In genomic region chr20:50588034-50588736, GRCh38 we compare ENCODE assay signal across 1 cellular context.
TF ChIP-seq lines count a peak whose summit lies in the region.

No MANE protein-coding gene starts in this region.

TF ChIP-seq in GM12878, 131 proteins besides CTCF, POLR2A, EP300 and RAD21 (continued from another document):
- TF ChIP-seq PRDM15 (CRISPR knock-in tag; IDR thresholded peaks at IDR 0.05) (no peak), LARP7 (IDR thresholded peaks at IDR 0.05) (no peak), KDM1A (IDR thresholded peaks at IDR 0.05; ENCODE audit: borderline replicate concordance) (no peak), CUX1 (IDR thresholded peaks at IDR 0.05; ENCODE audit: insufficient replicate concordance, low read depth, low read length) (no peak), SIN3A (IDR thresholded peaks at IDR 0.05; ENCODE audit: low read depth, low read length) (no peak), SUPT20H (IDR thresholded peaks at IDR 0.05; ENCODE audit: borderline replicate concordance, control insufficient read depth, low read depth, low read length) (no peak), RFX5 (IDR thresholded peaks at IDR 0.05; ENCODE audit: low read depth, low read length) (no peak), ZNF622 (IDR thresholded peaks at IDR 0.05) (no peak), RELB (IDR thresholded peaks at IDR 0.05; ENCODE audit: low read depth) (no peak), SKIL (IDR thresholded peaks at IDR 0.05; ENCODE audit: low read depth, poor library complexity, severe bottlenecking) (no peak), ATF2 (IDR thresholded peaks at IDR 0.05; ENCODE audit: low read length) (0 out of 2 replicates have a peak, but pooled peaks have one; percentile 17), FOS (IDR thresholded peaks at IDR 0.05; ENCODE audit: borderline replicate concordance, extremely low read depth, insufficient read length) (no peak), SMC3 (IDR thresholded peaks at IDR 0.05; ENCODE audit: borderline replicate concordance, low read length) (peak; percentile 41; the same call in 1 of the 2 replicates), POLR2AphosphoS5 (IDR thresholded peaks at IDR 0.05; ENCODE audit: low read length) (no peak), CEBPB (IDR thresholded peaks at IDR 0.05; ENCODE audit: borderline replicate concordance in 1 of 2, low read depth in 2 of 2, low read length in 2 of 2) (no peak), MAX (IDR thresholded peaks at IDR 0.05; ENCODE audit: low read depth, low read length) (no peak), PAX5 (IDR thresholded peaks at IDR 0.05; ENCODE audit: borderline replicate concordance, low read depth, low read length) (no peak), BCL3 (IDR thresholded peaks at IDR 0.05; ENCODE audit: borderline replicate concordance, insufficient read depth, low read depth, low read length, poor library complexity, severe bottlenecking) (no peak), NFYA (IDR thresholded peaks at IDR 0.05; ENCODE audit: borderline replicate concordance, low read depth, low read length) (no peak), TARDBP (IDR thresholded peaks at IDR 0.05; ENCODE audit: borderline replicate concordance) (no peak), SREBF1 (IDR thresholded peaks at IDR 0.05; ENCODE audit: low read length) (no peak), YBX1 (IDR thresholded peaks at IDR 0.05) (no peak), TCF7 (IDR thresholded peaks at IDR 0.05; ENCODE audit: borderline replicate concordance) (no peak), DPF2 (IDR thresholded peaks at IDR 0.05) (no peak)
